Comparison of ENCODE assay signal across 8 cellular contexts in genomic region chr16:84600343-84601229, GRCh38. TPM values are rescaled to one million over a fixed set of nuclear protein-coding genes. Genes with fewer than 3 reads are reported as not detected.
DNase-seq lines count a peak whose midpoint lies in the region; ATAC-seq and TF ChIP-seq lines count a peak whose summit lies in the region.

No MANE protein-coding gene starts in this region.

- no peaks in the 10 kb centered on the region for H3K27me3 Mint-ChIP-seq in T-helper 17 cell

- peak overlapping the region; percentile 92 for H3K4me3 Mint-ChIP-seq in T-helper 17 cell

- 59 to 71% (median 64%) methylated on average over 25 of the region's 25 CpGs for WGBS in stomach, 5 donors

- H3K4me1 ChIP-seq in BLaER1 (peaks cover 83% of the 10 kb centered on the region), stomach (peaks cover 65 to 99% (median 94%) of the 10 kb centered on the region in 4 donors)

- H3K27me3 ChIP-seq in BLaER1 (no peaks in the 10 kb centered on the region), stomach (no peaks in the 10 kb centered on the region)

- no peaks in the 10 kb centered on the region for H4K20me1 ChIP-seq in BLaER1

- no peak for TF ChIP-seq EP300 in stomach (IDR thresholded peaks at IDR 0.05)

- peak overlapping the region; percentile 99 for H3K27ac Mint-ChIP-seq in T-helper 17 cell

- no peak for TF ChIP-seq POLR2A in stomach (IDR thresholded peaks at IDR 0.05)

- H3K4me1 Mint-ChIP-seq in T-helper 17 cell, result peaks cover 67% of the 10 kb centered on the region

- peak overlapping the region; percentile 80 for H3K4me2 ChIP-seq in BLaER1

- H3K4me3 ChIP-seq in BLaER1 (no peak overlapping the region), fibroblast of the aortic adventitia (ENCODE audit: low read depth, low read length) (no peak overlapping the region), stomach (peak overlapping the region in 1 of 4 donors; percentile 32)

- no peaks in the 10 kb centered on the region for H3K9me3 ChIP-seq in BLaER1
- no peaks in the 10 kb centered on the region for H3K9me3 ChIP-seq in T-helper 17 cell (ENCODE audit: control insufficient read depth, low read length, poor library complexity, severe bottlenecking)
- no peaks in the 10 kb centered on the region for H3K9me3 ChIP-seq in stomach

- ATAC-seq in GM19023 (IDR thresholded peaks at IDR 0.05; ENCODE audit: unreplicated experiment) (peak; percentile 65), HG03135 (IDR thresholded peaks at IDR 0.05; ENCODE audit: unreplicated experiment) (peak; percentile 62), T-helper 17 cell (peak; percentile 76)

- DNase-seq in T-helper 17 cell (no peak), fibroblast of the aortic adventitia (ENCODE audit: low read depth) (peak; percentile 28), stomach (no peak), NCI-H226 (no peak), COLO668 (lab: John Stamatoyannopoulos, UW; ENCODE audit: unreplicated experiment) (no peak)

- H3K27ac ChIP-seq in BLaER1 (peak overlapping the region; percentile 62), stomach (peak overlapping the region; percentile 63 to 91 (median 81))

- peak overlapping the region; percentile 42; the same call in 1 of the 2 replicates for H3K9ac ChIP-seq in BLaER1

- H3K36me3 ChIP-seq in BLaER1 (no peaks in the 10 kb centered on the region), stomach (no peaks in the 10 kb centered on the region)

- intact Hi-C loops in stomach (cut with DNase I; ENCODE audit: low total_unique reads), result no loop called here

- H3K36me3 Mint-ChIP-seq in T-helper 17 cell (ENCODE audit: low read depth), result peaks cover 8% of the 10 kb centered on the region

- TF ChIP-seq CTCF in fibroblast of the aortic adventitia (IDR thresholded peaks at IDR 0.05; ENCODE audit: insufficient read depth, low read length), result no peak
- no peak for TF ChIP-seq CTCF in stomach (IDR thresholded peaks at IDR 0.05)

RNA-seq across cellular contexts. Expression of gene COTL1, which starts 17.3 kb away (rescaled TPM):
- total RNA-seq in T-helper 17 cell (100 to 1,000 TPM; 287 to 328 TPM), fibroblast of the aortic adventitia (ENCODE audit: low replicate concordance) (63.0 and 134 TPM in 2 replicates), stomach (100 to 1,000 TPM in 3 of 5 donors, 10 to 100 TPM in 2; 40.3 to 184 (median 173) TPM)
- polyA plus RNA-seq in stomach, result 100 to 1,000 TPM in 2 of 3 donors, 10 to 100 TPM in 1; 52.7 to 187 (median 184) TPM

RNA-seq across cellular contexts. Expression of gene KLHL36, which starts 47.7 kb away (rescaled TPM):
- total RNA-seq in T-helper 17 cell (10 to 100 TPM; 68.1 to 78.2 TPM), fibroblast of the aortic adventitia (ENCODE audit: low replicate concordance) (33.8 and 50.5 TPM in 2 replicates), stomach (10 to 100 TPM; 29.5 to 62.4 (median 43.7) TPM)
- 10 to 100 TPM; 10.5 to 14.3 (median 13.6) TPM for polyA plus RNA-seq in stomach
